ENCODE assay signal across 1 cellular context in the genomic region with DNA sequence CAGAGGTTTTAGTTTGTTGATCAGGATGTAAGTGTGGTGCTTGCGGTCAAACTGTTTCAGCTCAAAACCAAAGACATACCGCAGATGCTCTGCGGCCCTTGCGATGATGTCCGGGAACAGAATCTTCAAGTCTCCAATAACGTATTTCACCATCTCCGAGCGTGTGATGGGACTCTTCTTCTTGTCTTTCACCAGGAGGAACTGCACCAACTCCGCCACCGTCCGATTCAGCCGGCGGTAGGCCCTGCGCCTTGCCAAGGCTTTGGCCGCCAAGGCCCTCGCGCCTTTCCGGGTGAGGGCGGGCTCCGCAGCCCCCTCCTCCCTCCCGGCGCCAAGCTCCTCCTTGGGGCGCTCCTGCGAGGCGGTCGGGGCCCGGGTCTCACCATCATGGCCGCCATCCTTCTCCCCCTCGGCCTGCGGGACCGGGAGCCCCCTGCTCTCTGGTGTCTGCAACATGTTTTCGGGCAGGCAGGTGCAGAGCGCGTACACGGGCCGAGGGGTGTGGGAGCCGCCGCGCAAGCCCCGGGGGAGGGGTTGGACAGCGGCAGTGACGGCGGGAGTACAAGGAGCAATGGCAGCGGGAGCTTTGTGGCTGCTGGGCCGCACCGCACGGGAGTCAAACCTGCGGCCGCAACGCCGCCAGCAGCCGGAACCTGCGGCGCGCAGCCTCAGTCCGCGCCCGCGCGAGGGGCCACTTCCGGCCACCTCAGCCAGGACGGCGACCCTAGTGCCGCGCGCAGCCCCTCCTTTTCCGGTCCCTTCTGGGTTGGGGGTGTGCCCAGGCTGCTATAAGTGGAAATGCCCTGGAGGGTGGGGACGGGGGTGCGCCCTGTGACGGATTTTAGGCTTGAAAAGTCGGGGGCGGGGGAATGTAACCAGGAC.
A peak's percentile ranks its signal among the peaks of the same experiment; 100 is the strongest.
TF ChIP-seq lines count a peak whose summit lies in the region.

A gene with protein sequence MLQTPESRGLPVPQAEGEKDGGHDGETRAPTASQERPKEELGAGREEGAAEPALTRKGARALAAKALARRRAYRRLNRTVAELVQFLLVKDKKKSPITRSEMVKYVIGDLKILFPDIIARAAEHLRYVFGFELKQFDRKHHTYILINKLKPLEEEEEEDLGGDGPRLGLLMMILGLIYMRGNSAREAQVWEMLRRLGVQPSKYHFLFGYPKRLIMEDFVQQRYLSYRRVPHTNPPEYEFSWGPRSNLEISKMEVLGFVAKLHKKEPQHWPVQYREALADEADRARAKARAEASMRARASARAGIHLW (minus strand): TSS at position 699 of the 882 bp plus-strand sequence. CDS start 243 bp downstream, at position 456.

TF ChIP-seq in HepG2, 621 proteins besides CTCF, POLR2A, EP300 and RAD21 (continued from another document and continues in another):
- TF ChIP-seq SMYD3 (CRISPR knock-in tag; IDR thresholded peaks at IDR 0.05) (peak; percentile 84; the same call in 1 of the 2 replicates), PHF5A (CRISPR knock-in tag; IDR thresholded peaks at IDR 0.05; ENCODE audit: low read depth, unreplicated experiment) (no peak), EEA1 (CRISPR knock-in tag; IDR thresholded peaks at IDR 0.05; ENCODE audit: borderline replicate concordance) (peak; percentile 86; the same call in 1 of the 2 replicates), ZBTB42 (CRISPR knock-in tag; IDR thresholded peaks at IDR 0.05) (peak; percentile 54; the same call in 1 of the 2 replicates), ZNF34 (CRISPR knock-in tag; IDR thresholded peaks at IDR 0.05; ENCODE audit: borderline replicate concordance) (no peak), HNF4A (CRISPR knock-in tag; IDR thresholded peaks at IDR 0.05) (no peak), ZSCAN9 (CRISPR knock-in tag; IDR thresholded peaks at IDR 0.05; ENCODE audit: borderline replicate concordance) (no peak; the same call in 1 of the 2 replicates), ZNF335 (CRISPR knock-in tag; IDR thresholded peaks at IDR 0.05) (no peak), MIER3 (CRISPR knock-in tag; IDR thresholded peaks at IDR 0.05; ENCODE audit: borderline replicate concordance) (no peak), KLF16 (CRISPR knock-in tag; IDR thresholded peaks at IDR 0.05) (peak in 1 of 2 experiments; percentile 60; a peak in 2 of 4 replicates), SRY (CRISPR knock-in tag; IDR thresholded peaks at IDR 0.05) (peak; percentile 85; the same call in 1 of the 2 replicates), NR2F1 (CRISPR knock-in tag; IDR thresholded peaks at IDR 0.05) (no peak), TOPORS (CRISPR knock-in tag; IDR thresholded peaks at IDR 0.05) (no peak; the same call in 1 of the 2 replicates), POLR2AphosphoS5 (IDR thresholded peaks at IDR 0.05; ENCODE audit: low read depth, low read length) (peak; percentile 77), IRX3 (CRISPR knock-in tag; IDR thresholded peaks at IDR 0.05; ENCODE audit: borderline replicate concordance, low read depth) (no peak; the same call in 1 of the 2 replicates), BCL6 (CRISPR knock-in tag; IDR thresholded peaks at IDR 0.05) (no peak), SPEN (CRISPR knock-in tag; IDR thresholded peaks at IDR 0.05; ENCODE audit: low read depth) (peak; percentile 94), ZNF543 (CRISPR knock-in tag; IDR thresholded peaks at IDR 0.05) (peak; percentile 67; the same call in 1 of the 2 replicates), ZNF562 (CRISPR knock-in tag; IDR thresholded peaks at IDR 0.05; ENCODE audit: borderline replicate concordance) (no peak), ZNF703 (CRISPR knock-in tag; IDR thresholded peaks at IDR 0.05; ENCODE audit: borderline replicate concordance) (no peak), TMF1 (CRISPR knock-in tag; IDR thresholded peaks at IDR 0.05; ENCODE audit: low read depth) (peak; percentile 65), GLI4 (CRISPR knock-in tag; IDR thresholded peaks at IDR 0.05; ENCODE audit: borderline replicate concordance) (no peak), ZNF33A (CRISPR knock-in tag; IDR thresholded peaks at IDR 0.05; ENCODE audit: borderline replicate concordance) (no peak), RFX1 (IDR thresholded peaks at IDR 0.05) (no peak), GATAD1 (CRISPR knock-in tag; IDR thresholded peaks at IDR 0.05) (peak; percentile 80), ZNF614 (CRISPR knock-in tag; IDR thresholded peaks at IDR 0.05; ENCODE audit: borderline replicate concordance) (peak; percentile 44; the same call in 1 of the 2 replicates), PITX1 (CRISPR knock-in tag; IDR thresholded peaks at IDR 0.05) (peak; percentile 48; the same call in 1 of the 2 replicates), ZNF383 (CRISPR knock-in tag; IDR thresholded peaks at IDR 0.05; ENCODE audit: borderline replicate concordance) (no peak), EHMT2 (IDR thresholded peaks at IDR 0.05; ENCODE audit: borderline replicate concordance, low read depth, low read length) (no peak), ZC3H4 (CRISPR knock-in tag; IDR thresholded peaks at IDR 0.05; ENCODE audit: borderline replicate concordance) (peak; percentile 86; the same call in 1 of the 2 replicates), ZNF598 (CRISPR knock-in tag; IDR thresholded peaks at IDR 0.05; ENCODE audit: borderline replicate concordance) (no peak), FOXA1 (IDR thresholded peaks at IDR 0.05) (no peak), FOXA1 (CRISPR knock-in tag; IDR thresholded peaks at IDR 0.05) (no peak; the same call in 1 of the 2 replicates), FOXA3 (CRISPR knock-in tag; IDR thresholded peaks at IDR 0.05) (peak; percentile 16; the same call in 1 of the 2 replicates), YEATS2 (CRISPR knock-in tag; IDR thresholded peaks at IDR 0.05; ENCODE audit: borderline replicate concordance) (peak; percentile 80), TGIF2 (CRISPR knock-in tag; IDR thresholded peaks at IDR 0.05) (no peak), ZNF124 (CRISPR knock-in tag; IDR thresholded peaks at IDR 0.05) (no peak)
- TF ChIP-seq, protein P1, sequence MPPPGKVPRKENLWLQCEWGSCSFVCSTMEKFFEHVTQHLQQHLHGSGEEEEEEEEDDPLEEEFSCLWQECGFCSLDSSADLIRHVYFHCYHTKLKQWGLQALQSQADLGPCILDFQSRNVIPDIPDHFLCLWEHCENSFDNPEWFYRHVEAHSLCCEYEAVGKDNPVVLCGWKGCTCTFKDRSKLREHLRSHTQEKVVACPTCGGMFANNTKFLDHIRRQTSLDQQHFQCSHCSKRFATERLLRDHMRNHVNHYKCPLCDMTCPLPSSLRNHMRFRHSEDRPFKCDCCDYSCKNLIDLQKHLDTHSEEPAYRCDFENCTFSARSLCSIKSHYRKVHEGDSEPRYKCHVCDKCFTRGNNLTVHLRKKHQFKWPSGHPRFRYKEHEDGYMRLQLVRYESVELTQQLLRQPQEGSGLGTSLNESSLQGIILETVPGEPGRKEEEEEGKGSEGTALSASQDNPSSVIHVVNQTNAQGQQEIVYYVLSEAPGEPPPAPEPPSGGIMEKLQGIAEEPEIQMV (CRISPR knock-in tag; IDR thresholded peaks at IDR 0.05; ENCODE audit: low read depth): no peak
- TF ChIP-seq, protein P2, sequence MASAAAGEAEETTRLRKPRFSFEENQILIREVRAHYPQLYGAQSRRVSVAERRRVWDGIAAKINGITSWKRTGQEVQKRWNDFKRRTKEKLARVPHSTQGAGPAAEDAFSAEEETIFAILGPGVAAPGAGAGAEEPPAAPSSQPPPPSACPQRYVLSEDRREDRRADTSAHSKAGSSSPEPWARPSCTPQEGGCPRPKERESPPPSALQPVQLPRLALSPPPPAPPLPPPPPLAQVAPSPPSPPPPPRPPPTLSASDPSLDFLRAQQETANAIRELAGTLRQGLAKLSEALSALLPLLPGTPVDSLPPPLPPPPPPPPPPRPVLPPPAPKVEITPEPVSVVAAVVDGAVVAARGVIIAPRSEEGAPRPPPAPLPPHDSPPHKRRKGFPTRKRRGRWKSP (CRISPR knock-in tag; IDR thresholded peaks at IDR 0.05): peak; percentile 85
- TF ChIP-seq, protein P3, sequence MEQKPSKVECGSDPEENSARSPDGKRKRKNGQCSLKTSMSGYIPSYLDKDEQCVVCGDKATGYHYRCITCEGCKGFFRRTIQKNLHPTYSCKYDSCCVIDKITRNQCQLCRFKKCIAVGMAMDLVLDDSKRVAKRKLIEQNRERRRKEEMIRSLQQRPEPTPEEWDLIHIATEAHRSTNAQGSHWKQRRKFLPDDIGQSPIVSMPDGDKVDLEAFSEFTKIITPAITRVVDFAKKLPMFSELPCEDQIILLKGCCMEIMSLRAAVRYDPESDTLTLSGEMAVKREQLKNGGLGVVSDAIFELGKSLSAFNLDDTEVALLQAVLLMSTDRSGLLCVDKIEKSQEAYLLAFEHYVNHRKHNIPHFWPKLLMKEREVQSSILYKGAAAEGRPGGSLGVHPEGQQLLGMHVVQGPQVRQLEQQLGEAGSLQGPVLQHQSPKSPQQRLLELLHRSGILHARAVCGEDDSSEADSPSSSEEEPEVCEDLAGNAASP (CRISPR knock-in tag; IDR thresholded peaks at IDR 0.05; ENCODE audit: borderline replicate concordance): no peak
- TF ChIP-seq, protein P4, sequence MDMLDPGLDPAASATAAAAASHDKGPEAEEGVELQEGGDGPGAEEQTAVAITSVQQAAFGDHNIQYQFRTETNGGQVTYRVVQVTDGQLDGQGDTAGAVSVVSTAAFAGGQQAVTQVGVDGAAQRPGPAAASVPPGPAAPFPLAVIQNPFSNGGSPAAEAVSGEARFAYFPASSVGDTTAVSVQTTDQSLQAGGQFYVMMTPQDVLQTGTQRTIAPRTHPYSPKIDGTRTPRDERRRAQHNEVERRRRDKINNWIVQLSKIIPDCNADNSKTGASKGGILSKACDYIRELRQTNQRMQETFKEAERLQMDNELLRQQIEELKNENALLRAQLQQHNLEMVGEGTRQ (IDR thresholded peaks at IDR 0.05; ENCODE audit: low read depth, low read length): no peak
- TF ChIP-seq, protein P4 (CRISPR knock-in tag; IDR thresholded peaks at IDR 0.05; ENCODE audit: borderline replicate concordance): no peak; the same call in 1 of the 2 replicates
- TF ChIP-seq, protein P5, sequence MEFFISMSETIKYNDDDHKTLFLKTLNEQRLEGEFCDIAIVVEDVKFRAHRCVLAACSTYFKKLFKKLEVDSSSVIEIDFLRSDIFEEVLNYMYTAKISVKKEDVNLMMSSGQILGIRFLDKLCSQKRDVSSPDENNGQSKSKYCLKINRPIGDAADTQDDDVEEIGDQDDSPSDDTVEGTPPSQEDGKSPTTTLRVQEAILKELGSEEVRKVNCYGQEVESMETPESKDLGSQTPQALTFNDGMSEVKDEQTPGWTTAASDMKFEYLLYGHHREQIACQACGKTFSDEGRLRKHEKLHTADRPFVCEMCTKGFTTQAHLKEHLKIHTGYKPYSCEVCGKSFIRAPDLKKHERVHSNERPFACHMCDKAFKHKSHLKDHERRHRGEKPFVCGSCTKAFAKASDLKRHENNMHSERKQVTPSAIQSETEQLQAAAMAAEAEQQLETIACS (CRISPR knock-in tag; IDR thresholded peaks at IDR 0.05): peak; percentile 48
- TF ChIP-seq, protein P6, sequence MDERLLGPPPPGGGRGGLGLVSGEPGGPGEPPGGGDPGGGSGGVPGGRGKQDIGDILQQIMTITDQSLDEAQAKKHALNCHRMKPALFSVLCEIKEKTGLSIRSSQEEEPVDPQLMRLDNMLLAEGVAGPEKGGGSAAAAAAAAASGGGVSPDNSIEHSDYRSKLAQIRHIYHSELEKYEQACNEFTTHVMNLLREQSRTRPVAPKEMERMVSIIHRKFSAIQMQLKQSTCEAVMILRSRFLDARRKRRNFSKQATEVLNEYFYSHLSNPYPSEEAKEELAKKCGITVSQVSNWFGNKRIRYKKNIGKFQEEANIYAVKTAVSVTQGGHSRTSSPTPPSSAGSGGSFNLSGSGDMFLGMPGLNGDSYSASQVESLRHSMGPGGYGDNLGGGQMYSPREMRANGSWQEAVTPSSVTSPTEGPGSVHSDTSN (CRISPR knock-in tag; IDR thresholded peaks at IDR 0.05): no peak
- TF ChIP-seq, protein P7, sequence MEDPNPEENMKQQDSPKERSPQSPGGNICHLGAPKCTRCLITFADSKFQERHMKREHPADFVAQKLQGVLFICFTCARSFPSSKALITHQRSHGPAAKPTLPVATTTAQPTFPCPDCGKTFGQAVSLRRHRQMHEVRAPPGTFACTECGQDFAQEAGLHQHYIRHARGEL (CRISPR knock-in tag; IDR thresholded peaks at IDR 0.05): 0 out of 2 replicates have a peak, but pooled peaks have one; percentile 26
- TF ChIP-seq, protein P8, sequence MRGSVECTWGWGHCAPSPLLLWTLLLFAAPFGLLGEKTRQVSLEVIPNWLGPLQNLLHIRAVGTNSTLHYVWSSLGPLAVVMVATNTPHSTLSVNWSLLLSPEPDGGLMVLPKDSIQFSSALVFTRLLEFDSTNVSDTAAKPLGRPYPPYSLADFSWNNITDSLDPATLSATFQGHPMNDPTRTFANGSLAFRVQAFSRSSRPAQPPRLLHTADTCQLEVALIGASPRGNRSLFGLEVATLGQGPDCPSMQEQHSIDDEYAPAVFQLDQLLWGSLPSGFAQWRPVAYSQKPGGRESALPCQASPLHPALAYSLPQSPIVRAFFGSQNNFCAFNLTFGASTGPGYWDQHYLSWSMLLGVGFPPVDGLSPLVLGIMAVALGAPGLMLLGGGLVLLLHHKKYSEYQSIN (CRISPR knock-in tag; IDR thresholded peaks at IDR 0.05; ENCODE audit: borderline replicate concordance): no peak
- TF ChIP-seq, protein P9, sequence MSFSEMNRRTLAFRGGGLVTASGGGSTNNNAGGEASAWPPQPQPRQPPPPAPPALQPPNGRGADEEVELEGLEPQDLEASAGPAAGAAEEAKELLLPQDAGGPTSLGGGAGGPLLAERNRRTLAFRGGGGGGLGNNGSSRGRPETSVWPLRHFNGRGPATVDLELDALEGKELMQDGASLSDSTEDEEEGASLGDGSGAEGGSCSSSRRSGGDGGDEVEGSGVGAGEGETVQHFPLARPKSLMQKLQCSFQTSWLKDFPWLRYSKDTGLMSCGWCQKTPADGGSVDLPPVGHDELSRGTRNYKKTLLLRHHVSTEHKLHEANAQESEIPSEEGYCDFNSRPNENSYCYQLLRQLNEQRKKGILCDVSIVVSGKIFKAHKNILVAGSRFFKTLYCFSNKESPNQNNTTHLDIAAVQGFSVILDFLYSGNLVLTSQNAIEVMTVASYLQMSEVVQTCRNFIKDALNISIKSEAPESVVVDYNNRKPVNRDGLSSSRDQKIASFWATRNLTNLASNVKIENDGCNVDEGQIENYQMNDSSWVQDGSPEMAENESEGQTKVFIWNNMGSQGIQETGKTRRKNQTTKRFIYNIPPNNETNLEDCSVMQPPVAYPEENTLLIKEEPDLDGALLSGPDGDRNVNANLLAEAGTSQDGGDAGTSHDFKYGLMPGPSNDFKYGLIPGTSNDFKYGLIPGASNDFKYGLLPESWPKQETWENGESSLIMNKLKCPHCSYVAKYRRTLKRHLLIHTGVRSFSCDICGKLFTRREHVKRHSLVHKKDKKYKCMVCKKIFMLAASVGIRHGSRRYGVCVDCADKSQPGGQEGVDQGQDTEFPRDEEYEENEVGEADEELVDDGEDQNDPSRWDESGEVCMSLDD (CRISPR knock-in tag; IDR thresholded peaks at IDR 0.05; ENCODE audit: borderline replicate concordance): peak; percentile 52
